Comparison of ENCODE assay signal across 10 cellular contexts in the genomic region with DNA sequence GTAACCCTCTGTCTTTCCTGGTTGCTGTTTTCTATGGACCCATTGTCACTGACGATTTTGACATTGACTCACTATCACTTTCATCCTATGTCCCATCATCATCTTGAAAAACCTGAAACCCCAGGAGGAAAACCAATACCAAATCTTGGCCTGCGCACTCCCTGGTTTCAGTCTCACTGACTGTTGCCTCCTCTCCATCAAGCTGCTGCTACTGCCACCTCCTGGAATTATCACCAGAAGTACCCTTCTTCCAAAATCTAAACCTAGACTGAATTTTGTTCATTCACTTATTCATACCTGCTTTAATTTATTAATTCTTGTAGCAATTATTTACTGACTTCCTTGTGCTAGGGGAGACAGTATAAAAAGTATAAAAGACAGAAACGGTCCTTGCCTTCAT. TPM values are rescaled to one million over a fixed set of nuclear protein-coding genes. Genes with fewer than 3 reads are reported as not detected.
DNase-seq lines count a peak whose midpoint lies in the region; FAIRE-seq and TF ChIP-seq lines count a peak whose summit lies in the region.
"Had no signal": no experiment of that assay in that cellular context is flagged by ENCODE, and none has a peak within 500 bp of the region (broad histone marks: within the 10 kb centered on the region; RNA-seq: fewer than 3 reads in every experiment).

No MANE protein-coding gene starts in this region.

- H3K79me1 ChIP-seq in H1 (ENCODE audit: low read depth, low read length): no peaks in the 10 kb centered on the region

- H3K9me3 ChIP-seq in SK-N-SH (no peaks in the 10 kb centered on the region), H1 (ENCODE audit: insufficient read depth in 2 of 2, low read depth in 1 of 2, low read length in 1 of 2) (no peaks in the 10 kb centered on the region)

- H3K9ac ChIP-seq in SK-N-SH (no peak overlapping the region), H1 (replicated peaks in 1 of 4; ENCODE audit: extremely low read depth in 1 of 4, low read depth in 3 of 4, low read length in 3 of 4) (no peak overlapping the region)

- no peak overlapping the region for H2BK15ac ChIP-seq in H1 (ENCODE audit: low read length)

- no peak for FAIRE-seq in H1 (lab: Jason Lieb, UNC)
- FAIRE-seq: TTC549 had no signal

- no peaks in the 10 kb centered on the region for H3F3A ChIP-seq in SK-N-SH (replicated peaks; ENCODE audit: insufficient read depth)

- H2AFZ ChIP-seq in SK-N-SH (ENCODE audit: low read depth) (no peak overlapping the region), H1 (ENCODE audit: low read length) (peak overlapping the region; percentile 39; the same call in 1 of the 2 replicates)

- TF ChIP-seq RAD21 in SK-N-SH (IDR thresholded peaks at IDR 0.05; ENCODE audit: low read length): peak; percentile 41
- peak; percentile 60 to 63 for TF ChIP-seq RAD21 in H1 (IDR thresholded peaks at IDR 0.05 in 1 of 2, conservative IDR thresholded peaks at IDR 0.05 in 1 of 2; ENCODE audit: low read depth in 2 of 2, low read length in 2 of 2)

- H4K5ac ChIP-seq in H1 (ENCODE audit: insufficient read length, low read depth, low read length): no peak overlapping the region

- H2BK12ac ChIP-seq in H1 (ENCODE audit: low read depth, low read length): no peak overlapping the region

- H3K56ac ChIP-seq in H1 (replicated peaks; ENCODE audit: insufficient read length, low read depth, low read length): no peak overlapping the region

- no peak overlapping the region for H3K23ac ChIP-seq in H1 (ENCODE audit: insufficient read length)

- H3K9me2 ChIP-seq in SK-N-SH: no peaks in the 10 kb centered on the region

- H3K4me2 ChIP-seq in SK-N-SH (no peak overlapping the region), H1 (ENCODE audit: insufficient read depth in 1 of 2, low read depth in 2 of 2, low read length in 2 of 2) (no peak overlapping the region)

- no peaks in the 10 kb centered on the region for H3K79me2 ChIP-seq in SK-N-SH (ENCODE audit: insufficient read depth)
- no peaks in the 10 kb centered on the region for H3K79me2 ChIP-seq in H1 (ENCODE audit: control insufficient read depth in 1 of 2, insufficient read depth in 2 of 2, low read length in 2 of 2)

- no peaks in the 10 kb centered on the region for H3K23me2 ChIP-seq in H1 (ENCODE audit: low read depth, low read length)

- no peak overlapping the region for H3K4ac ChIP-seq in H1 (replicated peaks; ENCODE audit: insufficient read length, low read depth, low read length)

- WGBS in SK-N-SH (ENCODE audit: low lambda C conversion rate): 41% methylated on average over 3 of the region's 3 CpGs
- 68% methylated on average over 3 of the region's 3 CpGs; no CpG with 5 or more reads in 1 of the 2 experiments for WGBS in H1 (ENCODE audit: extremely low coverage in 1 of 2, insufficient coverage in 1 of 2, insufficient read length in 1 of 2, insufficient replicate concordance in 2 of 2, low coverage in 1 of 2, low lambda C conversion rate in 2 of 2, missing lambda C conversion rate in 1 of 2), 2 experiments

- no peak overlapping the region for H2BK120ac ChIP-seq in H1 (replicated peaks; ENCODE audit: low read depth, low read length)

- H4K91ac ChIP-seq in H1 (replicated peaks; ENCODE audit: insufficient read length, low read length): no peak overlapping the region

- no peak overlapping the region for H3K27ac ChIP-seq in SK-N-SH (ENCODE audit: low read depth in 2 of 2, low read length in 1 of 2)
- H3K27ac ChIP-seq in H1 (ENCODE audit: low read depth, low read length): no peak overlapping the region

- no peak overlapping the region for H3K4me3 ChIP-seq in SK-N-SH (ENCODE audit: low read depth in 2 of 2, low read length in 1 of 2)
- H3K4me3 ChIP-seq in H1 (ENCODE audit: extremely low read depth in 1 of 4, insufficient read depth in 2 of 4, low read depth in 3 of 4, low read length in 4 of 4): no peak overlapping the region

- H4K20me1 ChIP-seq in SK-N-SH (ENCODE audit: insufficient read depth): no peaks in the 10 kb centered on the region
- no peaks in the 10 kb centered on the region for H4K20me1 ChIP-seq in H1 (replicated peaks in 1 of 2; ENCODE audit: control insufficient read depth in 1 of 2, insufficient read depth in 2 of 2, low read length in 2 of 2)

- H3K36me3 ChIP-seq in SK-N-SH (replicated peaks in 1 of 2; ENCODE audit: control insufficient read depth in 1 of 2, insufficient read depth in 2 of 2, low read length in 1 of 2) (no peaks in the 10 kb centered on the region), H1 (ENCODE audit: control insufficient read depth in 2 of 4, insufficient read depth in 4 of 4, low read length in 3 of 4) (no peaks in the 10 kb centered on the region)

- H3K14ac ChIP-seq in H1 (ENCODE audit: insufficient read length): no peak overlapping the region

- H3K18ac ChIP-seq in H1 (ENCODE audit: extremely low read depth, low read length): no peak overlapping the region

- CTCF ChIA-PET in SK-N-SH (lab: Yijun Ruan, JAX): no interaction called here
- CTCF ChIA-PET in H1 (lab: Charles Lee; ENCODE audit: partially characterized antibody): interaction anchor here (1.0 to 1.3 kb wide), 6 partner anchors 18 to 182 kb away, joined by 3 to 4 read pairs (median 3); no protein-coding TSS in a partner anchor

- H2BK20ac ChIP-seq in H1 (ENCODE audit: low read length): no peak overlapping the region

- TF ChIP-seq EP300 in SK-N-SH (IDR thresholded peaks at IDR 0.05; ENCODE audit: borderline replicate concordance in 1 of 2, low read depth in 1 of 2, low read length in 1 of 2) (no peak), H1 (IDR thresholded peaks at IDR 0.05; ENCODE audit: borderline replicate concordance in 1 of 2, low read depth in 2 of 2, low read length in 2 of 2) (no peak)

- POLR2A ChIA-PET in SK-N-SH (lab: Yijun Ruan, JAX): no interaction called here
- POLR2A ChIA-PET in H1 (lab: Charles Lee; ENCODE audit: partially characterized antibody): interaction anchor here (1.1 kb wide), 1 partner anchor 31 kb away, joined by 4 read pairs; no protein-coding TSS in a partner anchor

- H4K8ac ChIP-seq in H1 (ENCODE audit: extremely low read depth, insufficient read depth, low read length): no peak overlapping the region

- TF ChIP-seq CTCF in SK-N-SH (IDR thresholded peaks at IDR 0.05) (no peak), H1 (IDR thresholded peaks at IDR 0.05; ENCODE audit: control extremely low read depth in 1 of 3, insufficient read depth in 1 of 3, low read depth in 1 of 3, low read length in 3 of 3) (peak; percentile 29 to 52 (median 32); a peak in 3 of 4 replicates)

- no peak overlapping the region for H2AK5ac ChIP-seq in H1 (ENCODE audit: low read depth, low read length)

- TF ChIP-seq POLR2A in H1 (IDR thresholded peaks at IDR 0.05; ENCODE audit: control extremely low read depth in 1 of 2, low read depth in 2 of 2, low read length in 2 of 2): no peak

- no peak overlapping the region for H2BK5ac ChIP-seq in H1 (ENCODE audit: low read depth, low read length)

- peak; percentile 14 for DNase-seq in SIG-M5 treated with dmso at 0.1 percent for 504 hours (lab: John Stamatoyannopoulos, UW; ENCODE audit: unreplicated experiment)
- no peak for DNase-seq in SIG-M5 (lab: John Stamatoyannopoulos, UW)
- DNase-seq in SK-N-SH: no peak
- DNase-seq in H1 (ENCODE audit: low read depth in 1 of 2, low spot score in 2 of 2): no peak
- DNase-seq in stimulated activated CD4-positive, alpha-beta T cell treated with anti-CD3 and anti-CD28 coated beads, Interleukin-4, amount 100 ng/mL, for 1 hour: peak; percentile 4
- DNase-seq in NCI-H2107 treated with DMSO at 0.1 percent for 48 hours (lab: John Stamatoyannopoulos, UW; ENCODE audit: unreplicated experiment): no peak
- DNase-seq in UCSD-AML1 (lab: John Stamatoyannopoulos, UW; ENCODE audit: unreplicated experiment): no peak
- DNase-seq in OCI-M2 (lab: John Stamatoyannopoulos, UW; ENCODE audit: unreplicated experiment): no peak
- DNase-seq: nucleus accumbens had no signal

- H3K4me1 ChIP-seq in SK-N-SH (ENCODE audit: control insufficient read depth in 1 of 2, insufficient read depth in 2 of 2, low read depth in 1 of 2, low read length in 1 of 2) (no peaks in the 10 kb centered on the region), H1 (replicated peaks in 1 of 4; ENCODE audit: control insufficient read depth in 3 of 4, insufficient read depth in 4 of 4, low read length in 3 of 4) (no peaks in the 10 kb centered on the region)

- H3K27me3 ChIP-seq in SK-N-SH (ENCODE audit: insufficient read depth): no peaks in the 10 kb centered on the region
- H3K27me3 ChIP-seq in H1 (replicated peaks in 1 of 4; ENCODE audit: control insufficient read depth in 3 of 4, extremely low read depth in 1 of 4, insufficient read depth in 3 of 4, low read length in 3 of 4): no peaks in the 10 kb centered on the region

TF ChIP-seq in SK-N-SH, 30 proteins besides CTCF, POLR2A, EP300 and RAD21 (continues in another document):
- TF ChIP-seq POLR2AphosphoS5 (IDR thresholded peaks at IDR 0.05; ENCODE audit: low read depth, low read length) (no peak), RXRA (IDR thresholded peaks at IDR 0.05; ENCODE audit: borderline replicate concordance, low read depth) (no peak)

TF ChIP-seq in H1, 55 proteins besides CTCF, POLR2A, EP300 and RAD21 (continues in another document):
- no peak for TF ChIP-seq JUND (IDR thresholded peaks at IDR 0.05; ENCODE audit: low read length)
- no peak for TF ChIP-seq TCF12 (IDR thresholded peaks at IDR 0.05; ENCODE audit: low read depth, low read length)
- TF ChIP-seq ZNF274 (IDR thresholded peaks at IDR 0.05; ENCODE audit: borderline replicate concordance, extremely low read depth, low read length): no peak
- no peak for TF ChIP-seq KDM4A (IDR thresholded peaks at IDR 0.05; ENCODE audit: low read depth, low read length, severe bottlenecking)
- TF ChIP-seq CBX8 (IDR thresholded peaks at IDR 0.05; ENCODE audit: borderline replicate concordance, low read depth, low read length): no peak
- no peak for TF ChIP-seq CTBP2 (IDR thresholded peaks at IDR 0.05; ENCODE audit: borderline replicate concordance, insufficient read depth, insufficient read length, low read length)
- no peak for TF ChIP-seq GTF2F1 (IDR thresholded peaks at IDR 0.05; ENCODE audit: borderline replicate concordance, low read depth, low read length)
- TF ChIP-seq TEAD4 (IDR thresholded peaks at IDR 0.05; ENCODE audit: low read depth, low read length): no peak
- TF ChIP-seq CHD2 (IDR thresholded peaks at IDR 0.05; ENCODE audit: low read length): no peak

RNA-seq across cellular contexts. Expression of a gene that starts 44.5 kb away (rescaled TPM):
- 12.5 and 14.8 TPM in 2 replicates for polyA plus RNA-seq in SK-N-SH (2012; rRNA removed)
- polyA plus RNA-seq in SK-N-SH (2012; cell fraction: cytosol; rRNA removed): 18.3 and 22.1 TPM in 2 replicates
- polyA plus RNA-seq in SK-N-SH (2012; cell fraction: nucleus; rRNA removed): 6.1 and 8.8 TPM in 2 replicates
- total RNA-seq in H1 (2021; fragmentation: NEBNext Ultra II Directional; extraction: Animal tissue kit (Norgen Biotek cat#: 25700)): 11.9 and 15.9 TPM in 2 replicates
- 2.9 and 4.6 TPM in 2 replicates for polyA plus RNA-seq in H1 (2011; rRNA removed)
- polyA plus RNA-seq in H1 (2011; cell fraction: cytosol; rRNA removed): 7.0 TPM
- polyA plus RNA-seq in H1 (2011; cell fraction: nucleus; rRNA removed): 3.0 TPM
- 9.5 to 14.7 TPM (median 10.6 TPM) in 4 replicates for polyA plus RNA-seq in H1 (2012, experiment 1 of 2)
- 0.94 TPM for polyA plus RNA-seq in H1 (2012, experiment 2 of 2)
- 6.9 TPM for polyA plus RNA-seq in H1 (2013, experiment 1 of 2)
- 7.2 TPM for polyA plus RNA-seq in H1 (2013, experiment 2 of 2)
- polyA minus RNA-seq in H1 (2011; rRNA and poly(A)+ RNA removed): 4.5 and 5.2 TPM in 2 replicates
- polyA minus RNA-seq in H1 (2011; cell fraction: cytosol; rRNA and poly(A)+ RNA removed): 6.6 TPM
- 6.3 TPM for polyA minus RNA-seq in H1 (2011; cell fraction: nucleus; rRNA and poly(A)+ RNA removed)

Comparison
In these comparisons a context has a peak if more than half of its experiments do, and no peak if none do; other contexts are left out.
1. DNase-seq: peak in SIG-M5 treated with dmso at 0.1 percent for 504 hours (single experiment) and stimulated activated CD4-positive, alpha-beta T cell treated with anti-CD3 and anti-CD28 coated beads, Interleukin-4, amount 100 ng/mL, for 1 hour (single experiment); none in SIG-M5 (single experiment), SK-N-SH (single experiment), H1 (0 of 2), NCI-H2107 treated with DMSO at 0.1 percent for 48 hours (single experiment), UCSD-AML1 (single experiment) and OCI-M2 (single experiment).